In the genomic region with DNA sequence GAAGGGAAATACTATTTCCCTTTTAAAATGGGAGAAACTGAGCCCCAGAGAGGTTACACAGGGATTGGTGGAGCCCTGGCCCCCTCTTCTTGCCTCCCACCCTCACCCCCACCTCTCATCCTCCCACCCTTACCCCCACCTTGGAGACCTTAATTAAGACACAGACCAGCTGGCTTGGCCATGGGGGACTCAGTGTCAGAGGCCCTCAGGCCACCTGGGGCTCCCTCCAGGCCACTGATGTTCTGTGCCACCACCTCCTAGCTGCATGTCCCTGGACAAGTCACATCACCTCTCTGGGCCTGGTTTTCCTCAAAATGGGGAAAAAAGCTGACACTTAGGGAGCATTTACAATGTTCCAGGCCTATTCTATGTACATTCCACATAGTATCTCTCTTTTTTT, we compare ENCODE assay signal across 32 cellular contexts. TPM values are rescaled to one million over a fixed set of nuclear protein-coding genes. Genes with fewer than 3 reads are reported as not detected.
"Had no signal": no experiment of that assay in that cellular context is flagged by ENCODE, and none has a peak within 500 bp of the region (broad histone marks: within the 10 kb centered on the region; RNA-seq: fewer than 3 reads in every experiment).

No MANE protein-coding gene starts in this region.

- DNase-seq: activated B cell treated with CpG ODN at 0.5 μM for 24 hours; activated CD4-positive, alpha-beta memory T cell treated with anti-CD3 and anti-CD28 coated beads for 36 hours; activated CD4-positive, alpha-beta T cell treated with anti-CD3 and anti-CD28 coated beads for 48 hours; activated CD4-positive, alpha-beta T cell treated with anti-CD3 and anti-CD28 coated beads, Interleukin-2, amount 50 U/mL, for 1 hour; activated CD8-positive, alpha-beta memory T cell treated with anti-CD3 and anti-CD28 coated beads, Interleukin-2, amount 10 ng/mL, durations not matched to agents 7 days and 5 days; activated CD8-positive, alpha-beta memory T cell treated with anti-CD3 and anti-CD28 coated beads, Interleukin-2, amount 50 U/mL, for 4 hours; activated CD8-positive, alpha-beta T cell treated with anti-CD3 and anti-CD28 coated beads, Interleukin-2, amount 10 ng/mL, durations not matched to agents 7 days and 5 days; activated gamma-delta T cell; activated naive CD4-positive, alpha-beta T cell; activated naive CD4-positive, alpha-beta T cell treated with anti-CD3 and anti-CD28 coated beads, Interleukin-2, amount 10 ng/mL, durations not matched to agents 7 days and 5 days; activated naive CD8-positive, alpha-beta T cell treated with anti-CD3 and anti-CD28 coated beads, Interleukin-2, amount 10 ng/mL, durations not matched to agents 7 days and 5 days; activated T-cell treated with anti-CD3 and anti-CD28 coated beads, Interleukin-2, amount 50 U/mL, for 1 hour; activated T-cell treated with anti-CD3 and anti-CD28 coated beads, Interleukin-2, amount 50 U/mL, for 48 hours; brain microvascular endothelial cell; colonic mucosa; effector CD8-positive, alpha-beta T cell; esophagus squamous epithelium; foreskin melanocyte; heart right ventricle; T-helper 1 cell; T-helper 17 cell; T1000; WERI-Rb-1 had no signal

- H3K9me3 Mint-ChIP-seq: activated B cell treated with CpG ODN at 0.5 μM for 24 hours; activated CD4-positive, alpha-beta memory T cell treated with anti-CD3 and anti-CD28 coated beads for 36 hours; activated naive CD4-positive, alpha-beta T cell treated with anti-CD3 and anti-CD28 coated beads, Interleukin-2, amount 10 ng/mL, durations not matched to agents 7 days and 5 days; activated naive CD4-positive, alpha-beta T cell treated with anti-CD3 and anti-CD28 coated beads, Interleukin-2, amount 50 U/mL, for 72 hours; activated naive CD8-positive, alpha-beta T cell treated with anti-CD3 and anti-CD28 coated beads, Interleukin-2, amount 10 ng/mL, durations not matched to agents 7 days and 5 days; T-helper 2 cell treated with Interferon-gamma antibody and Interleukin-4, amounts not matched to agents 5 μg/mL and 100 μg/mL, for 36 hours had no signal

- FAIRE-seq: bronchial epithelial cell, endometrium, endothelial cell of umbilical vein had no signal

- H3K4me3 Mint-ChIP-seq: activated B cell treated with CpG ODN at 0.5 μM for 24 hours; activated CD4-positive, alpha-beta memory T cell treated with anti-CD3 and anti-CD28 coated beads for 36 hours; activated CD8-positive, alpha-beta memory T cell treated with anti-CD3 and anti-CD28 coated beads, Interleukin-2, amount 10 ng/mL, durations not matched to agents 7 days and 5 days; activated CD8-positive, alpha-beta T cell treated with anti-CD3 and anti-CD28 coated beads, Interleukin-2, amount 10 ng/mL, durations not matched to agents 7 days and 5 days; activated naive CD4-positive, alpha-beta T cell treated with anti-CD3 and anti-CD28 coated beads, Interleukin-2, amount 10 ng/mL, durations not matched to agents 7 days and 5 days; activated naive CD8-positive, alpha-beta T cell treated with anti-CD3 and anti-CD28 coated beads, Interleukin-2, amount 10 ng/mL, durations not matched to agents 7 days and 5 days; T-helper 17 cell; T-helper 2 cell treated with Interferon-gamma antibody and Interleukin-4, amounts not matched to agents 5 μg/mL and 100 μg/mL, for 36 hours had no signal

- H3K36me3 Mint-ChIP-seq: activated CD4-positive, alpha-beta memory T cell treated with anti-CD3 and anti-CD28 coated beads for 36 hours; activated CD8-positive, alpha-beta memory T cell treated with anti-CD3 and anti-CD28 coated beads, Interleukin-2, amount 10 ng/mL, durations not matched to agents 7 days and 5 days; activated naive CD4-positive, alpha-beta T cell treated with anti-CD3 and anti-CD28 coated beads, Interleukin-2, amount 10 ng/mL, durations not matched to agents 7 days and 5 days; activated naive CD4-positive, alpha-beta T cell treated with anti-CD3 and anti-CD28 coated beads, Interleukin-2, amount 50 U/mL, for 72 hours; activated naive CD8-positive, alpha-beta T cell treated with anti-CD3 and anti-CD28 coated beads, Interleukin-2, amount 10 ng/mL, durations not matched to agents 7 days and 5 days had no signal

- H3K27ac Mint-ChIP-seq: activated B cell treated with CpG ODN at 0.5 μM for 24 hours; activated CD4-positive, alpha-beta memory T cell treated with anti-CD3 and anti-CD28 coated beads for 36 hours; activated CD8-positive, alpha-beta memory T cell treated with anti-CD3 and anti-CD28 coated beads, Interleukin-2, amount 10 ng/mL, durations not matched to agents 7 days and 5 days; activated CD8-positive, alpha-beta T cell treated with anti-CD3 and anti-CD28 coated beads, Interleukin-2, amount 10 ng/mL, durations not matched to agents 7 days and 5 days; activated naive CD4-positive, alpha-beta T cell treated with anti-CD3 and anti-CD28 coated beads, Interleukin-2, amount 10 ng/mL, durations not matched to agents 7 days and 5 days; activated naive CD8-positive, alpha-beta T cell treated with anti-CD3 and anti-CD28 coated beads, Interleukin-2, amount 10 ng/mL, durations not matched to agents 7 days and 5 days; T-helper 17 cell; T-helper 2 cell treated with Interferon-gamma antibody and Interleukin-4, amounts not matched to agents 5 μg/mL and 100 μg/mL, for 36 hours had no signal

- H3K4me3 ChIP-seq: ascending aorta, colonic mucosa, esophagus squamous epithelium, gastroesophageal sphincter, heart right ventricle had no signal

- H3K27me3 ChIP-seq: ascending aorta, brain microvascular endothelial cell, colonic mucosa, gastroesophageal sphincter, heart right ventricle had no signal

- H3K36me3 ChIP-seq: ascending aorta, brain microvascular endothelial cell, colonic mucosa, esophagus squamous epithelium, gastroesophageal sphincter, heart right ventricle, WERI-Rb-1 had no signal

- H3K27me3 Mint-ChIP-seq: activated CD4-positive, alpha-beta memory T cell treated with anti-CD3 and anti-CD28 coated beads for 36 hours had no signal

- H3K4me1 ChIP-seq: colonic mucosa had no signal

- ATAC-seq: activated CD4-positive, CD25-positive, alpha-beta regulatory T cell treated with anti-CD3 and anti-CD28 coated beads, Interleukin-2, amount 50 U/mL, for 24 hours; activated CD8-positive, alpha-beta memory T cell treated with anti-CD3 and anti-CD28 coated beads, Interleukin-2, amount 10 ng/mL, durations not matched to agents 7 days and 5 days; activated CD8-positive, alpha-beta T cell treated with anti-CD3 and anti-CD28 coated beads, Interleukin-2, amount 10 ng/mL, durations not matched to agents 7 days and 5 days; activated naive CD4-positive, alpha-beta T cell treated with anti-CD3 and anti-CD28 coated beads, Interleukin-2, amount 50 U/mL, for 72 hours; gastroesophageal sphincter; T-helper 17 cell had no signal

- H3K9me3 ChIP-seq: ascending aorta, colonic mucosa, esophagus squamous epithelium, gastroesophageal sphincter, heart right ventricle had no signal

- H3K27ac ChIP-seq: ascending aorta, brain microvascular endothelial cell, colonic mucosa, epithelial cell of prostate, gastroesophageal sphincter, heart right ventricle, WERI-Rb-1 had no signal

RNA-seq across cellular contexts. Expression of a gene that starts 51.5 kb away (rescaled TPM):
- total RNA-seq: activated CD8-positive, alpha-beta memory T cell treated with anti-CD3 and anti-CD28 coated beads, Interleukin-2, amount 10 ng/mL, durations not matched to agents 7 days and 5 days; activated CD8-positive, alpha-beta T cell treated with anti-CD3 and anti-CD28 coated beads, Interleukin-2, amount 10 ng/mL, durations not matched to agents 7 days and 5 days had no signal
